21 cellular contexts compared by ENCODE assay signal in genomic region chr14:50260072-50260471, GRCh38.
"Had no signal": no experiment of that assay in that cellular context is flagged by ENCODE, and none has a peak within 500 bp of the region (broad histone marks: within the 10 kb centered on the region; RNA-seq: fewer than 3 reads in every experiment).

No MANE protein-coding gene starts in this region.

- H3K27me3 ChIP-seq: body of pancreas, SJCRH30 had no signal

- H3K27ac Mint-ChIP-seq: activated B cell treated with CpG ODN at 0.5 μM for 24 hours; activated CD4-positive, alpha-beta memory T cell treated with anti-CD3 and anti-CD28 coated beads for 36 hours; activated CD4-positive, alpha-beta T cell treated with anti-CD3 and anti-CD28 coated beads, Interleukin-2, amount 10 ng/mL, durations not matched to agents 7 days and 5 days; activated naive CD4-positive, alpha-beta T cell treated with anti-CD3 and anti-CD28 coated beads, Interleukin-2, amount 10 ng/mL, durations not matched to agents 7 days and 5 days had no signal

- H3K4me1 ChIP-seq: body of pancreas, SJCRH30 had no signal

- H3K4me1 Mint-ChIP-seq: activated B cell treated with CpG ODN at 0.5 μM for 24 hours had no signal

- H3K4me2 ChIP-seq: SK-N-SH had no signal

- ATAC-seq: body of pancreas had no signal

- H3K9me3 ChIP-seq: body of pancreas, SJCRH30, SK-N-SH had no signal

- H3K9me3 Mint-ChIP-seq: activated B cell treated with CpG ODN at 0.5 μM for 24 hours; activated CD4-positive, alpha-beta memory T cell treated with anti-CD3 and anti-CD28 coated beads for 36 hours; activated CD4-positive, alpha-beta T cell treated with anti-CD3 and anti-CD28 coated beads, Interleukin-2, amount 10 ng/mL, durations not matched to agents 7 days and 5 days; activated naive CD4-positive, alpha-beta T cell treated with anti-CD3 and anti-CD28 coated beads, Interleukin-2, amount 10 ng/mL, durations not matched to agents 7 days and 5 days; activated T-cell treated with anti-CD3 and anti-CD28 coated beads, Interleukin-2, amount 50 U/mL, for 4 hours had no signal

- H3K27ac ChIP-seq: body of pancreas, RWPE1, SJCRH30 had no signal

- H3K27me3 Mint-ChIP-seq: activated B cell treated with CpG ODN at 0.5 μM for 24 hours; activated CD4-positive, alpha-beta memory T cell treated with anti-CD3 and anti-CD28 coated beads for 36 hours; activated CD4-positive, alpha-beta T cell treated with anti-CD3 and anti-CD28 coated beads, Interleukin-2, amount 10 ng/mL, durations not matched to agents 7 days and 5 days; activated naive CD4-positive, alpha-beta T cell treated with anti-CD3 and anti-CD28 coated beads, Interleukin-2, amount 10 ng/mL, durations not matched to agents 7 days and 5 days had no signal

- H3K9ac ChIP-seq: SK-N-SH had no signal

- H3K9me2 ChIP-seq: SK-N-SH had no signal

- H3K4me3 Mint-ChIP-seq: activated B cell treated with CpG ODN at 0.5 μM for 24 hours; activated CD4-positive, alpha-beta memory T cell treated with anti-CD3 and anti-CD28 coated beads for 36 hours; activated CD4-positive, alpha-beta T cell treated with anti-CD3 and anti-CD28 coated beads, Interleukin-2, amount 10 ng/mL, durations not matched to agents 7 days and 5 days; activated naive CD4-positive, alpha-beta T cell treated with anti-CD3 and anti-CD28 coated beads, Interleukin-2, amount 10 ng/mL, durations not matched to agents 7 days and 5 days; activated T-cell treated with anti-CD3 and anti-CD28 coated beads, Interleukin-2, amount 50 U/mL, for 4 hours had no signal

- H3K4me3 ChIP-seq: body of pancreas, K562, SJCRH30 had no signal

- DNase-seq: activated B cell treated with CpG ODN at 0.5 μM for 24 hours; activated CD4-positive, alpha-beta memory T cell treated with anti-CD3 and anti-CD28 coated beads for 36 hours; activated CD4-positive, alpha-beta T cell treated with anti-CD3 and anti-CD28 coated beads for 1 hour; activated CD8-positive, alpha-beta memory T cell treated with anti-CD3 and anti-CD28 coated beads for 24 hours; activated gamma-delta T cell; activated T-cell treated with anti-CD3 and anti-CD28 coated beads, Interleukin-2, amount 50 U/mL, for 4 hours; aorta; NCI-H1105; NCI-H187; NCI-H2171; NCI-H2227 treated with DMSO at 0.1 percent for 48 hours; NCI-H774; Right ventricle myocardium superior had no signal

- FAIRE-seq: bronchial epithelial cell had no signal
